Comparison of ENCODE assay signal across 8 cellular contexts in the genomic region with DNA sequence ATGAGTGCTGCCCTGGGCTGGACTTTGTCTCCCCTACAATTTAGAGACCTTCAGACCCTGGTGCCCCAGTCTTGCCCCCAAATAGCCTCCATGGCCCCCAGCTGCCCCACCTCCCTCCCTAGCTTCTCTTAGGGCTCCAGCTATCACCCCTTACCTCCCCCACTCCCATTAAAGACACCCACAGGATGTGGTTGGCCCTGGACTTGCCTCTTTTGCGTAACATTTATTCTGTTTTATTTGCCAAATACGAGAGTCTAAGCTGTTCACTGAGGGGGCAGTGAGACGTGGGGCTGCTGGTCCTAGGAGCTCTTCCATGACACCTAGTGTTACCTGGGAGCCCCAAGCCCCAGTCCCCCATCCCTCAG. TPM values are rescaled to one million over a fixed set of nuclear protein-coding genes. Genes with fewer than 3 reads are reported as not detected.
A peak's percentile ranks its signal among the peaks of the same experiment; 100 is the strongest.
DNase-seq lines count a peak whose midpoint lies in the region; ATAC-seq, FAIRE-seq and TF ChIP-seq lines count a peak whose summit lies in the region.

No MANE protein-coding gene starts in this region.

- H3K4me3 ChIP-seq in Karpas-422 (ENCODE audit: low read length): peak overlapping the region; percentile 62
- H3K4me3 ChIP-seq in HepG2 (replicated peaks in 1 of 3; ENCODE audit: insufficient read depth in 1 of 3, low read depth in 2 of 3, low read length in 3 of 3): peak overlapping the region; percentile 39 to 85 (median 43); a peak in 5 of 6 replicates

- POLR2A ChIA-PET in HepG2 (lab: Yijun Ruan, JAX): interaction anchor here (1.1 to 6.1 kb wide), 6 partner anchors 7 to 56 kb away, joined by 3 to 57 read pairs (median 6); a partner anchor contains a TSS

- H3K27me3 Mint-ChIP-seq in activated naive CD4-positive, alpha-beta T cell treated with anti-CD3 and anti-CD28 coated beads for 36 hours (ENCODE audit: low read depth): no peaks in the 10 kb centered on the region
- H3K27me3 Mint-ChIP-seq in type B pancreatic cell: peaks cover 2% of the 10 kb centered on the region

- peaks cover 56% of the 10 kb centered on the region for H3K4me1 ChIP-seq in Karpas-422 (ENCODE audit: low read length)
- H3K4me1 ChIP-seq in HepG2 (ENCODE audit: insufficient read depth, low read length): peaks cover 54% of the 10 kb centered on the region

- H3K27me3 ChIP-seq in Karpas-422 (ENCODE audit: low read length) (no peaks in the 10 kb centered on the region), HepG2 (ENCODE audit: control insufficient read depth in 1 of 2, insufficient read depth in 2 of 2, low read length in 2 of 2) (no peaks in the 10 kb centered on the region; a peak in 1 of 5 replicates)

- ATAC-seq in HepG2: no peak
- ATAC-seq in GM21381 (IDR thresholded peaks at IDR 0.05; ENCODE audit: unreplicated experiment): no peak
- no peak for ATAC-seq in GM18909 (IDR thresholded peaks at IDR 0.05; ENCODE audit: poor library complexity, unreplicated experiment)

- H3K4me2 ChIP-seq in Karpas-422 (ENCODE audit: low read depth, low read length, poor library complexity, severe bottlenecking): peak overlapping the region; percentile 80
- H3K4me2 ChIP-seq in HepG2 (ENCODE audit: low read depth, low read length): peak overlapping the region; percentile 96

- peak overlapping the region; percentile 87 for H3K4me3 Mint-ChIP-seq in activated naive CD4-positive, alpha-beta T cell treated with anti-CD3 and anti-CD28 coated beads for 36 hours
- H3K4me3 Mint-ChIP-seq in type B pancreatic cell: peak overlapping the region; percentile 67

- DNase-seq in AML-193 (lab: John Stamatoyannopoulos, UW): peak; percentile 56 to 60
- no peak for DNase-seq in Karpas-422
- peak; percentile 65 for DNase-seq in activated naive CD4-positive, alpha-beta T cell treated with anti-CD3 and anti-CD28 coated beads for 36 hours
- peak; percentile 41 for DNase-seq in HepG2 (ENCODE audit: low spot score)
- no peak for DNase-seq in type B pancreatic cell (ENCODE audit: extremely low spot score, unreplicated experiment)
- DNase-seq in inferior parietal cortex (ENCODE audit: extremely low spot score): no peak

- no peak overlapping the region for H2AFZ ChIP-seq in Karpas-422 (ENCODE audit: low read length)
- H2AFZ ChIP-seq in HepG2 (ENCODE audit: low read length): no peak overlapping the region

- no TSS peak for BruUV-seq in HepG2 (replicated peaks; lab: Mats Ljungman, UMichigan)

- H3K9me2 ChIP-seq in Karpas-422 (replicated peaks; ENCODE audit: insufficient read depth, low read length): no peaks in the 10 kb centered on the region

- in situ Hi-C loops in HepG2 (cut with HindIII; ENCODE audit: extremely low pct_ligation_motif_present, low pct_unique_long_range_greater_than_20kb): no loop called here

- H3K4me1 Mint-ChIP-seq in activated naive CD4-positive, alpha-beta T cell treated with anti-CD3 and anti-CD28 coated beads for 36 hours (ENCODE audit: low read depth): peaks cover 35% of the 10 kb centered on the region
- peaks cover 9% of the 10 kb centered on the region for H3K4me1 Mint-ChIP-seq in type B pancreatic cell (ENCODE audit: unreplicated experiment)

- H3K27ac ChIP-seq in Karpas-422 (ENCODE audit: low read length): peak overlapping the region; percentile 63
- peak overlapping the region; percentile 75 for H3K27ac ChIP-seq in HepG2 (ENCODE audit: extremely low read length, insufficient read depth, low read length)

- H3K9me3 Mint-ChIP-seq in activated naive CD4-positive, alpha-beta T cell treated with anti-CD3 and anti-CD28 coated beads for 36 hours: no peaks in the 10 kb centered on the region
- no peaks in the 10 kb centered on the region for H3K9me3 Mint-ChIP-seq in type B pancreatic cell

- no peaks in the 10 kb centered on the region for H3K9me3 ChIP-seq in Karpas-422 (ENCODE audit: low read length)
- no peaks in the 10 kb centered on the region for H3K9me3 ChIP-seq in HepG2 (ENCODE audit: low read length)

- H3K27ac Mint-ChIP-seq in activated naive CD4-positive, alpha-beta T cell treated with anti-CD3 and anti-CD28 coated beads for 36 hours: peak overlapping the region; percentile 99
- peak overlapping the region; percentile 90 for H3K27ac Mint-ChIP-seq in type B pancreatic cell

- peaks cover 69% of the 10 kb centered on the region for H3K36me3 Mint-ChIP-seq in activated naive CD4-positive, alpha-beta T cell treated with anti-CD3 and anti-CD28 coated beads for 36 hours (ENCODE audit: low read depth)
- no peaks in the 10 kb centered on the region for H3K36me3 Mint-ChIP-seq in type B pancreatic cell

- TF ChIP-seq EP300 in HepG2 (IDR thresholded peaks at IDR 0.05; ENCODE audit: low read depth in 2 of 2, low read length in 2 of 2) (no peak), HepG2 (CRISPR knock-in tag; IDR thresholded peaks at IDR 0.05; ENCODE audit: borderline replicate concordance) (no peak)

- peaks cover 10% of the 10 kb centered on the region; the same call in 1 of the 2 replicates for H4K20me1 ChIP-seq in Karpas-422 (ENCODE audit: insufficient read depth, low read depth, low read length)
- H4K20me1 ChIP-seq in HepG2 (ENCODE audit: insufficient read depth, low read length): peaks cover 17% of the 10 kb centered on the region; the same call in 1 of the 2 replicates

- TF ChIP-seq POLR2A in HepG2 (IDR thresholded peaks at IDR 0.05; ENCODE audit: insufficient read depth in 1 of 2, low read depth in 2 of 2, low read length in 2 of 2): no peak

- WGBS in HepG2 (ENCODE audit: low lambda C conversion rate): 22% methylated on average over 3 of the region's 3 CpGs

- TF ChIP-seq CTCF in HepG2 (CRISPR knock-in tag; IDR thresholded peaks at IDR 0.05) (no peak), type B pancreatic cell (conservative IDR thresholded peaks at IDR 0.05) (no peak)

- intact Hi-C loops in activated naive CD4-positive, alpha-beta T cell treated with anti-CD3 and anti-CD28 coated beads for 36 hours (cut with micrococcal nuclease): loop anchor here (1.0 to 10.0 kb wide), 10 partner anchors 35 to 1322 kb away; a partner anchor contains a TSS
- intact Hi-C loops in HepG2 (cut with micrococcal nuclease; ENCODE audit: unreplicated experiment): loop anchor here (10.0 kb wide), 1 partner anchor 216 kb away; a partner anchor contains a TSS

- H3K36me3 ChIP-seq in Karpas-422 (ENCODE audit: insufficient read depth, low read length) (peaks cover 9% of the 10 kb centered on the region; the same call in 1 of the 2 replicates), HepG2 (replicated peaks in 1 of 2; ENCODE audit: control insufficient read depth in 1 of 2, insufficient read depth in 2 of 2, low read length in 2 of 2) (peaks cover 16 to 36% of the 10 kb centered on the region in 2 experiments)

- FAIRE-seq in HepG2 (lab: Jason Lieb, UNC): no peak

- TF ChIP-seq RAD21 in HepG2 (CRISPR knock-in tag; IDR thresholded peaks at IDR 0.05): no peak

- peaks cover 23% of the 10 kb centered on the region; the same call in 1 of the 2 replicates for H3K79me2 ChIP-seq in Karpas-422 (ENCODE audit: low read length)
- H3K79me2 ChIP-seq in HepG2 (ENCODE audit: insufficient read depth, low read length): peaks cover 42% of the 10 kb centered on the region

- CTCF ChIA-PET in activated naive CD4-positive, alpha-beta T cell treated with anti-CD3 and anti-CD28 coated beads for 36 hours (lab: Charles Lee): interaction anchor here (0.8 to 10.9 kb wide), 7 partner anchors 9 to 510 kb away, joined by 3 to 127 read pairs (median 3); a partner anchor contains a TSS
- CTCF ChIA-PET in HepG2 (lab: Yijun Ruan, JAX; ENCODE audit: low intra/inter-chr PET ratio, low total read pairs): no interaction called here

- peak overlapping the region; percentile 65 for H3K9ac ChIP-seq in Karpas-422 (ENCODE audit: low read length)
- H3K9ac ChIP-seq in HepG2 (ENCODE audit: insufficient read depth, low read depth, low read length): peak overlapping the region; percentile 63

RNA-seq across cellular contexts. Expression of a gene that starts 4.5 kb away (rescaled TPM):
- total RNA-seq in Karpas-422 (2014; rRNA removed; shearing (Covaris generic); ENCODE audit: low replicate concordance): 3.8 and 17.7 TPM in 2 replicates
- total RNA-seq in activated naive CD4-positive, alpha-beta T cell treated with anti-CD3 and anti-CD28 coated beads for 36 hours: 10 to 100 TPM; 29.0 to 33.6 TPM
- total RNA-seq in HepG2 (2016; rRNA removed; fragmentation: Illumina TruSeq; extraction: Trizol) (4.2 and 6.8 TPM in 2 replicates), type B pancreatic cell (ENCODE audit: low replicate concordance) (6.0 and 18.3 TPM in 2 replicates)
- 1.2 and 1.8 TPM in 2 replicates for total RNA-seq in HepG2 (2016; cell fraction: cytosol; rRNA removed; fragmentation: Illumina TruSeq; extraction: Trizol; ENCODE audit: low read depth)
- total RNA-seq in HepG2 (2016; cell fraction: insoluble cytoplasmic fraction; rRNA removed; fragmentation: Illumina TruSeq; extraction: Trizol): 3.9 and 5.9 TPM in 2 replicates
- 2.6 and 3.2 TPM in 2 replicates for total RNA-seq in HepG2 (2016; cell fraction: membrane; rRNA removed; fragmentation: Illumina TruSeq; extraction: Trizol)
- 8.0 and 8.9 TPM in 2 replicates for total RNA-seq in HepG2 (2016; cell fraction: nucleus; rRNA removed; fragmentation: Illumina TruSeq; extraction: Trizol)
- polyA plus RNA-seq in HepG2 (2011; rRNA removed): 13.3 and 21.1 TPM in 2 replicates
- 11.9 and 13.7 TPM in 2 replicates for polyA plus RNA-seq in HepG2 (2011; cell fraction: cytosol; rRNA removed)
- 45.8 and 63.2 TPM in 2 replicates for polyA plus RNA-seq in HepG2 (2011; cell fraction: nucleus; rRNA removed)
- polyA plus RNA-seq in HepG2 (2012): 3.7 and 6.2 TPM in 2 replicates
- polyA plus RNA-seq in HepG2 (2016; cell fraction: cytosol; fragmentation: Illumina TruSeq; extraction: Trizol; ENCODE audit: low read depth): 0.97 and 1.0 TPM in 2 replicates
- polyA plus RNA-seq in HepG2 (2016; cell fraction: insoluble cytoplasmic fraction; fragmentation: Illumina TruSeq; extraction: Trizol; ENCODE audit: low read depth): 5.6 and 5.9 TPM in 2 replicates
- polyA plus RNA-seq in HepG2 (2016; cell fraction: membrane; fragmentation: Illumina TruSeq; extraction: Trizol; ENCODE audit: low read depth): 2.2 and 2.6 TPM in 2 replicates
- 17.0 and 18.8 TPM in 2 replicates for polyA plus RNA-seq in HepG2 (2016; cell fraction: nucleus; fragmentation: Illumina TruSeq; extraction: Trizol; ENCODE audit: insufficient read depth, low read depth)
- 12.1 and 39.9 TPM in 2 replicates for polyA minus RNA-seq in HepG2 (2011; rRNA and poly(A)+ RNA removed; ENCODE audit: low replicate concordance)
- 5.1 and 5.8 TPM in 2 replicates for polyA minus RNA-seq in HepG2 (2011; cell fraction: cytosol; rRNA and poly(A)+ RNA removed)
- polyA minus RNA-seq in HepG2 (2011; cell fraction: nucleus; rRNA and poly(A)+ RNA removed): 8.0 and 14.0 TPM in 2 replicates

RNA-seq across cellular contexts. Expression of a gene that starts 35.7 kb away (rescaled TPM):
- 105 and 126 TPM in 2 replicates for total RNA-seq in Karpas-422 (2014; rRNA removed; shearing (Covaris generic); ENCODE audit: low replicate concordance)
- 10 to 100 TPM; 57.5 to 62.8 TPM for total RNA-seq in activated naive CD4-positive, alpha-beta T cell treated with anti-CD3 and anti-CD28 coated beads for 36 hours
- total RNA-seq in HepG2 (2016; rRNA removed; fragmentation: Illumina TruSeq; extraction: Trizol): 45.6 and 67.6 TPM in 2 replicates
- 19.8 and 20.4 TPM in 2 replicates for total RNA-seq in HepG2 (2016; cell fraction: cytosol; rRNA removed; fragmentation: Illumina TruSeq; extraction: Trizol; ENCODE audit: low read depth)
- total RNA-seq in HepG2 (2016; cell fraction: insoluble cytoplasmic fraction; rRNA removed; fragmentation: Illumina TruSeq; extraction: Trizol): 47.7 and 62.7 TPM in 2 replicates
- 37.7 and 38.7 TPM in 2 replicates for total RNA-seq in HepG2 (2016; cell fraction: membrane; rRNA removed; fragmentation: Illumina TruSeq; extraction: Trizol)
- total RNA-seq in HepG2 (2016; cell fraction: nucleus; rRNA removed; fragmentation: Illumina TruSeq; extraction: Trizol): 28.0 and 36.7 TPM in 2 replicates
- polyA plus RNA-seq in HepG2 (2011; rRNA removed): 24.6 and 29.5 TPM in 2 replicates
- polyA plus RNA-seq in HepG2 (2011; cell fraction: cytosol; rRNA removed): 16.3 and 30.1 TPM in 2 replicates
- polyA plus RNA-seq in HepG2 (2011; cell fraction: nucleus; rRNA removed): 17.5 and 23.0 TPM in 2 replicates
- 26.8 and 30.1 TPM in 2 replicates for polyA plus RNA-seq in HepG2 (2012)
- 19.7 and 22.4 TPM in 2 replicates for polyA plus RNA-seq in HepG2 (2016; cell fraction: cytosol; fragmentation: Illumina TruSeq; extraction: Trizol; ENCODE audit: low read depth)
- 79.9 and 89.9 TPM in 2 replicates for polyA plus RNA-seq in HepG2 (2016; cell fraction: insoluble cytoplasmic fraction; fragmentation: Illumina TruSeq; extraction: Trizol; ENCODE audit: low read depth)
- 34.2 and 35.5 TPM in 2 replicates for polyA plus RNA-seq in HepG2 (2016; cell fraction: membrane; fragmentation: Illumina TruSeq; extraction: Trizol; ENCODE audit: low read depth)
- 43.7 and 52.2 TPM in 2 replicates for polyA plus RNA-seq in HepG2 (2016; cell fraction: nucleus; fragmentation: Illumina TruSeq; extraction: Trizol; ENCODE audit: insufficient read depth, low read depth)
- 5.8 and 11.9 TPM in 2 replicates for polyA minus RNA-seq in HepG2 (2011; rRNA and poly(A)+ RNA removed; ENCODE audit: low replicate concordance)
- 13.2 and 14.9 TPM in 2 replicates for polyA minus RNA-seq in HepG2 (2011; cell fraction: cytosol; rRNA and poly(A)+ RNA removed)
- polyA minus RNA-seq in HepG2 (2011; cell fraction: nucleus; rRNA and poly(A)+ RNA removed): 37.2 and 43.1 TPM in 2 replicates
- total RNA-seq in type B pancreatic cell (ENCODE audit: low replicate concordance): 65.7 and 79.9 TPM in 2 replicates

Comparison
In these comparisons a context has a peak if more than half of its experiments do, and no peak if none do; other contexts are left out.
1. DNase-seq: peak in AML-193 (2 of 2), activated naive CD4-positive, alpha-beta T cell treated with anti-CD3 and anti-CD28 coated beads for 36 hours (single experiment) and HepG2 (single experiment); none in Karpas-422 (single experiment), type B pancreatic cell (single experiment) and inferior parietal cortex (single experiment).